ENCODE assay signal across 15 cellular contexts in the genomic region with DNA sequence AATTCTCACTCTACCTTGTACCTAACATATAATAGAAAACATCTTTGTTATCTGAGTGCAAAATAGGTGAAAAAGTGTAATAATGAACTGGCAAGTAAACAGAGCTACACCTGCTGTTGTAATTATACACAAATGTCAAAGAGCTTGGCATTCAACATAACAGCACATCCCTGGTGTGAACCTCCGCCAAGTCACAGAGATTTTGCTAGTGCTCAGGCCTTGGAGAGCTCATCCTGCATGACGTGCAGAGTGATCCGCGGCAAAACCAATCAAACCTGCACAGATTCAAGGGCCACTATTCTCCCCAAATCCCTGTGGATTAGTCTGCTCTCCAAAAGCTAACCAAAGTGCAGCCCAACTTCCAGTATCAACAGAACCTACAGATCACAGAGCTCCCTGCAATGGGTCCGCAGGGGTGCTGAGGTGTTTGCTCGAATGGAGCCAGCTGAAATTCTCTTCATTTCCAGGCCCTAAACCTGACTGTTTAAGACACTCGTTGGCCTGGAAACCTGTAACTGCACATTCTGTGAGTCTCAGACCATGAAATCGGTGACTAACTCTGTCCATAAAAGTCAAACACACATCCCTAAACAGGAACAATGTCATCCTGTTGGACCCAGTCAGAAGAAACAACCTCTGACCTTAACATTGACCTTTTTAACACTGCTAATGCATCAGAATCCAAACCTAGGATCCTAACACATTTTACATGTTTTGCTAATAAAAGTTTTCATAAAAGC.
"Had no signal": no experiment of that assay in that cellular context is flagged by ENCODE, and none has a peak within 500 bp of the region (broad histone marks: within the 10 kb centered on the region; RNA-seq: fewer than 3 reads in every experiment).

No MANE protein-coding gene starts in this region.

- DNase-seq: activated B cell treated with CpG ODN at 0.5 μM for 24 hours; activated CD4-positive, alpha-beta T cell treated with anti-CD3 and anti-CD28 coated beads for 48 hours; activated CD8-positive, alpha-beta memory T cell treated with anti-CD3 and anti-CD28 coated beads for 24 hours; activated naive CD4-positive, alpha-beta T cell; anterior cingulate cortex; left colon; pancreas; right cardiac atrium; small intestine; stimulated activated CD4-positive, alpha-beta T cell treated with anti-CD3 and anti-CD28 coated beads, Interleukin-4, amount 100 ng/mL, for 24 hours; stimulated activated naive CD4-positive, alpha-beta T cell had no signal

- H3K9me3 ChIP-seq: pancreas, tibial nerve, vagina had no signal

- H3K4me1 ChIP-seq: pancreas, tibial nerve, vagina had no signal

- H3K4me3 ChIP-seq: pancreas, tibial nerve, vagina had no signal

- H3K36me3 ChIP-seq: pancreas, vagina had no signal

- FAIRE-seq: colon, pancreas, small intestine, TTC549 had no signal

- H3K27ac ChIP-seq: pancreas, tibial nerve, vagina had no signal

- ATAC-seq: left colon, right cardiac atrium had no signal
